Comparison of ENCODE assay signal across 8 cellular contexts in the genomic region with DNA sequence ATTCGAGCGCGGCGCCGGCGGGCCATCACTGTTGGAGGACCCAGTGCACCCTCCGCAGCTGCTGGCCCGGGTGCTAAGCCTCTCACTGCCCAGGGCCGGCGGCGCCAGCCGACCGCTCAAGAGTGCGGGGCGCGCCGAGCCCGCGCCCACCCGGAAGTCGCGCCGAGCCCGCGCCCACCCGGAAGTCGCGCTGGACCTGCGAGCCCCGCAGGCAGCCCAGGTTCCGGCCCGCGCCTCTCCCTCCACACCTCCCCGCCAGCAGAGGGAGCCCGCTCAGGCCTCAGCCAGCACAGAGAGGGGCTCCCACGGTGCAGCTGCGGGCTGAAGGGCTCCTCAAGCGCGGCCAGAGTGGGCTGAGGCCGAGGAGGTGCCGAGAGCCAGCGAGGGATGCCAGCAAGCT.
A peak's percentile ranks its signal among the peaks of the same experiment; 100 is the strongest.
DNase-seq lines count a peak whose midpoint lies in the region; TF ChIP-seq lines count a peak whose summit lies in the region.
"Not testable (repeated sequence)": the region's sequence is repeated elsewhere in the genome, so short reads cannot be mapped to it uniquely, and the experiment has no call there.

No MANE protein-coding gene starts in this region.

- intact Hi-C loops in activated naive CD4-positive, alpha-beta T cell treated with anti-CD3 and anti-CD28 coated beads for 36 hours (cut with micrococcal nuclease); head of caudate nucleus (cut with DNase I); spleen (cut with DNase I; ENCODE audit: low total_unique reads): not testable (repeated sequence)

- H3K27me3 ChIP-seq in CD8-positive, alpha-beta memory T cell (ENCODE audit: insufficient read depth, low read length, poor library complexity, severe bottlenecking); spleen (replicated peaks in 1 of 7): not testable (repeated sequence)

- not testable (repeated sequence) for H3K9me3 ChIP-seq in CD8-positive, alpha-beta memory T cell (ENCODE audit: low read length); spleen

- not testable (repeated sequence) for H3K9me3 Mint-ChIP-seq in CD8-positive, alpha-beta memory T cell; activated naive CD4-positive, alpha-beta T cell treated with anti-CD3 and anti-CD28 coated beads for 36 hours

- CTCF ChIA-PET in CD8-positive, alpha-beta memory T cell (lab: Charles Lee); activated naive CD4-positive, alpha-beta T cell treated with anti-CD3 and anti-CD28 coated beads for 36 hours (lab: Charles Lee): not testable (repeated sequence)

- POLR2A ChIA-PET in CD8-positive, alpha-beta memory T cell (lab: Charles Lee), result not testable (repeated sequence)

- not testable (repeated sequence) for H3K27ac ChIP-seq in CD8-positive, alpha-beta memory T cell (ENCODE audit: low read depth, low read length)
- H3K27ac ChIP-seq in spleen, result peak overlapping the region in 1 of 8 donors; percentile 47

- H3K27ac Mint-ChIP-seq in CD8-positive, alpha-beta memory T cell; activated naive CD4-positive, alpha-beta T cell treated with anti-CD3 and anti-CD28 coated beads for 36 hours: not testable (repeated sequence)

- H3K4me3 Mint-ChIP-seq in CD8-positive, alpha-beta memory T cell; activated naive CD4-positive, alpha-beta T cell treated with anti-CD3 and anti-CD28 coated beads for 36 hours: not testable (repeated sequence)

- not testable (repeated sequence) for H3K4me1 ChIP-seq in CD8-positive, alpha-beta memory T cell (ENCODE audit: insufficient read depth, low read length); spleen

- TF ChIP-seq POLR2A in spleen (IDR thresholded peaks at IDR 0.05), result not testable (repeated sequence)

- H3K27me3 Mint-ChIP-seq in CD8-positive, alpha-beta memory T cell; activated naive CD4-positive, alpha-beta T cell treated with anti-CD3 and anti-CD28 coated beads for 36 hours (ENCODE audit: low read depth): not testable (repeated sequence)

- WGBS in spleen, 5 donors, result 0% methylated on average over 10 of the region's 42 CpGs; no CpG with 5 or more reads in 4 of the 5 donors

- peak in 3 of 5 donors; percentile 9 to 60 (median 39) for DNase-seq in CD8-positive, alpha-beta memory T cell
- DNase-seq in T-helper 1 cell (peak in 4 of 5 donors; percentile 0 to 31 (median 19)), activated T-cell treated with anti-CD3 and anti-CD28 coated beads for 1 hour (ENCODE audit: low read depth) (peak; percentile 2), head of caudate nucleus (peak in 26 of 42 donors; percentile 0 to 60 (median 18)), mucosa of gallbladder (ENCODE audit: low spot score) (peak; percentile 10), spleen (peak; percentile 78)
- DNase-seq in activated naive CD4-positive, alpha-beta T cell treated with anti-CD3 and anti-CD28 coated beads for 36 hours, result peak; percentile 41
- DNase-seq in stimulated activated CD8-positive, alpha-beta memory T cell treated with anti-CD3 and anti-CD28 coated beads, Interleukin-2, amount 100 ng/mL, for 48 hours (ENCODE audit: low read depth in 2 of 2), result peak; percentile 13 to 53

- H3K4me3 ChIP-seq in CD8-positive, alpha-beta memory T cell (ENCODE audit: low read length); spleen: not testable (repeated sequence)

- H3K36me3 Mint-ChIP-seq in CD8-positive, alpha-beta memory T cell; activated naive CD4-positive, alpha-beta T cell treated with anti-CD3 and anti-CD28 coated beads for 36 hours (ENCODE audit: low read depth): not testable (repeated sequence)

- H3K4me1 Mint-ChIP-seq in CD8-positive, alpha-beta memory T cell; activated naive CD4-positive, alpha-beta T cell treated with anti-CD3 and anti-CD28 coated beads for 36 hours (ENCODE audit: low read depth): not testable (repeated sequence)

- TF ChIP-seq CTCF in spleen (IDR thresholded peaks at IDR 0.05 in 8 of 11, conservative IDR thresholded peaks at IDR 0.05 in 3 of 11), result peak in 2 of 11 experiments; percentile 32 to 36

- not testable (repeated sequence) for H3K36me3 ChIP-seq in CD8-positive, alpha-beta memory T cell (ENCODE audit: insufficient read depth, low read length); spleen

Comparison
In these comparisons a context has a peak if more than half of its experiments do, and no peak if none do; other contexts are left out.
1. DNase-seq: peak in every context shown above with its lines; median percentile 78 in spleen; 41 in activated naive CD4-positive, alpha-beta T cell treated with anti-CD3 and anti-CD28 coated beads for 36 hours; 39 in CD8-positive, alpha-beta memory T cell; 33 in stimulated activated CD8-positive, alpha-beta memory T cell treated with anti-CD3 and anti-CD28 coated beads, Interleukin-2, amount 100 ng/mL, for 48 hours; 19 in T-helper 1 cell; 18 in head of caudate nucleus; 10 in mucosa of gallbladder; 2 in activated T-cell treated with anti-CD3 and anti-CD28 coated beads for 1 hour.